In the genomic region with DNA sequence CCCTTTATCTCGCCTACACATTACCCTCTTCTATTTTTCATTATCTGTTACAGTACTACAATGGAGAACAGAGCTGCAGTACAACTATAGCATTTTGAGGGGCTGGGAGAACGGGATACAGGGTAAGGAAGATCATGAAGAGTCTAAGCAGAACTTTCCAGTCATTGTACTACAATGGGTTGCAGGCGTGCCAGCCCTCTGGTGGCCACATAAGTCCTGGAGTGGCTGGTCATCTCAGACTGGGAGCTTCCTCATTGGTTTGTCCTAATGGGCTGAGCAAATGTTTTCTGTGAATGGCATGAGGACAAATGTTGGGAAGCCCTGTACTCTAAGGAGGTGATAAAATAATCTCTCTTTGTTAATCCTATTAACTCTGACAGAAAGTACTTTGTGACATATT, we compare ENCODE assay signal across 11 cellular contexts. TPM values are rescaled to one million over a fixed set of nuclear protein-coding genes. Genes with fewer than 3 reads are reported as not detected.
DNase-seq lines count a peak whose midpoint lies in the region; ATAC-seq, FAIRE-seq and TF ChIP-seq lines count a peak whose summit lies in the region.
"Had no signal": no experiment of that assay in that cellular context is flagged by ENCODE, and none has a peak within 500 bp of the region (broad histone marks: within the 10 kb centered on the region; RNA-seq: fewer than 3 reads in every experiment).

No MANE protein-coding gene starts in this region.

- H3K36me3 ChIP-seq in PC-3 (ENCODE audit: low read depth, low read length) = no peaks in the 10 kb centered on the region

- H3K27ac ChIP-seq in A549 = no peak overlapping the region
- H3K27ac ChIP-seq in PC-3 (ENCODE audit: low read length) = no peak overlapping the region
- H3K27ac ChIP-seq: SK-N-MC had no signal

- H4K20me1 ChIP-seq in PC-3 (ENCODE audit: low read length) = no peaks in the 10 kb centered on the region

- H3K27me3 Mint-ChIP-seq in activated naive CD8-positive, alpha-beta T cell treated with anti-CD3 and anti-CD28 coated beads, Interleukin-2, amount 50 U/mL, for 24 hours = no peaks in the 10 kb centered on the region

- 69% methylated on average over 3 of the region's 3 CpGs for WGBS in A549 (ENCODE audit: missing lambda C conversion rate)

- 0 out of 3 replicates have a peak, but pooled peaks cover 9% of the 10 kb centered on the region for H3K4me1 ChIP-seq in A549
- H3K4me1 ChIP-seq in PC-3 (ENCODE audit: insufficient read depth, low read length) = peaks cover 11% of the 10 kb centered on the region

- no peaks in the 10 kb centered on the region for H3F3A ChIP-seq in PC-3 (ENCODE audit: low read length, unreplicated experiment)

- H3K9me3 ChIP-seq in A549 (no peaks in the 10 kb centered on the region), PC-3 (ENCODE audit: low read length) (no peaks in the 10 kb centered on the region)

- no peaks in the 10 kb centered on the region for H3K27me3 ChIP-seq in PC-3 (ENCODE audit: low read length)

- CTCF ChIA-PET in A549 (lab: Yijun Ruan, JAX) (no interaction called here), PC-3 (lab: Charles Lee) (interaction anchor here (0.6 to 0.8 kb wide), 2 partner anchors 33 to 175 kb away, joined by 4 read pairs; a partner anchor contains a TSS)

- no peak for TF ChIP-seq POLR2A in A549 (IDR thresholded peaks at IDR 0.05; ENCODE audit: low read length)

- BruUV-seq in PC-3 (replicated peaks; lab: Mats Ljungman, UMichigan) = no TSS peak

- H3K4me3 ChIP-seq in A549 (no peak overlapping the region), PC-3 (ENCODE audit: low read length) (no peak overlapping the region), foreskin fibroblast (ENCODE audit: low read depth in 1 of 2, low read length in 2 of 2) (no peak overlapping the region)
- H3K4me3 ChIP-seq: SK-N-MC had no signal

- ATAC-seq in A549 (peak; percentile 84 to 93), GM19452 (IDR thresholded peaks at IDR 0.05; ENCODE audit: unreplicated experiment) (peak; percentile 60), PC-3 (peak; percentile 83), HG03432 (IDR thresholded peaks at IDR 0.05; ENCODE audit: unreplicated experiment) (no peak)
- no peak for ATAC-seq in activated naive CD8-positive, alpha-beta T cell treated with anti-CD3 and anti-CD28 coated beads, Interleukin-2, amount 50 U/mL, for 24 hours

- no peak overlapping the region for H2AFZ ChIP-seq in PC-3 (ENCODE audit: low read length)

- POLR2A ChIA-PET in A549 (lab: Yijun Ruan, JAX) = no interaction called here
- POLR2A ChIA-PET in PC-3 (lab: Charles Lee; ENCODE audit: unreplicated experiment) = interaction anchor here (0.7 kb wide), 1 partner anchor 25 kb away, joined by 3 read pairs; no protein-coding TSS in a partner anchor

- peaks cover 13% of the 10 kb centered on the region for H3K4me1 Mint-ChIP-seq in activated naive CD8-positive, alpha-beta T cell treated with anti-CD3 and anti-CD28 coated beads, Interleukin-2, amount 50 U/mL, for 24 hours

- no peak for FAIRE-seq in A549 (lab: Jason Lieb, UNC)
- FAIRE-seq: GM12891 had no signal

- peaks cover 2% of the 10 kb centered on the region for H3K9me3 Mint-ChIP-seq in activated naive CD8-positive, alpha-beta T cell treated with anti-CD3 and anti-CD28 coated beads, Interleukin-2, amount 50 U/mL, for 24 hours

- DNase-seq in A549 (ENCODE audit: low read depth in 1 of 2, low spot score in 1 of 2) (peak; percentile 10 to 63), PC-3 (peak; percentile 59), foreskin fibroblast (peak; percentile 6 to 37), GM19240 (ENCODE audit: insufficient read length, low spot score) (no peak), KG1 (lab: John Stamatoyannopoulos, UW) (no peak)
- DNase-seq in activated naive CD8-positive, alpha-beta T cell treated with anti-CD3 and anti-CD28 coated beads, Interleukin-2, amount 50 U/mL, for 24 hours = no peak
- DNase-seq: stimulated activated CD8-positive, alpha-beta memory T cell treated with anti-CD3 and anti-CD28 coated beads, Interleukin-4, amount 100 ng/mL, for 48 hours had no signal

- TF ChIP-seq CTCF in A549 (IDR thresholded peaks at IDR 0.05) = peak; percentile 29; the same call in 2 of the 3 replicates
- peak; percentile 74 for TF ChIP-seq CTCF in PC-3 (conservative IDR thresholded peaks at IDR 0.05; ENCODE audit: low read depth, low read length)
- TF ChIP-seq CTCF in foreskin fibroblast (IDR thresholded peaks at IDR 0.05; ENCODE audit: low read depth, low read length) = peak; percentile 33

- no peak overlapping the region for H3K27ac Mint-ChIP-seq in activated naive CD8-positive, alpha-beta T cell treated with anti-CD3 and anti-CD28 coated beads, Interleukin-2, amount 50 U/mL, for 24 hours

- H3K4me3 Mint-ChIP-seq in activated naive CD8-positive, alpha-beta T cell treated with anti-CD3 and anti-CD28 coated beads, Interleukin-2, amount 50 U/mL, for 24 hours = no peak overlapping the region

- TF ChIP-seq RAD21 in A549 (conservative IDR thresholded peaks at IDR 0.05 in 1 of 2, IDR thresholded peaks at IDR 0.05 in 1 of 2) = peak; percentile 43 to 53; a peak in 3 of 5 replicates

- H3K9me2 ChIP-seq in PC-3 (replicated peaks; ENCODE audit: low read length) = no peaks in the 10 kb centered on the region

- no peaks in the 10 kb centered on the region for H3K79me2 ChIP-seq in PC-3 (ENCODE audit: low read length)

- TF ChIP-seq EP300 in A549 (IDR thresholded peaks at IDR 0.05) = no peak

- intact Hi-C loops in PC-3 (cut with micrococcal nuclease) = loop anchor here (2.0 to 10.0 kb wide), 4 partner anchors 23 to 409 kb away; a partner anchor contains a TSS

- H3K4me2 ChIP-seq in A549 (no peak overlapping the region), PC-3 (ENCODE audit: low read length) (no peak overlapping the region)

- peaks cover 20% of the 10 kb centered on the region for H3K36me3 Mint-ChIP-seq in activated naive CD8-positive, alpha-beta T cell treated with anti-CD3 and anti-CD28 coated beads, Interleukin-2, amount 50 U/mL, for 24 hours (ENCODE audit: low read depth)

- no peak overlapping the region for H3K9ac ChIP-seq in PC-3 (ENCODE audit: low read length)

TF ChIP-seq in A549, 52 proteins besides CTCF, POLR2A, EP300 and RAD21:
- TF ChIP-seq RARB (CRISPR knock-in tag; IDR thresholded peaks at IDR 0.05) (no peak), SMC3 (IDR thresholded peaks at IDR 0.05) (peak; percentile 40; the same call in 1 of the 3 replicates)
TF ChIP-seq in A549: peak in this region for 1.

RNA-seq across cellular contexts. Expression of a gene that starts 33.0 kb away (rescaled TPM):
- polyA plus RNA-seq in A549 (2011; rRNA removed) (94.8 and 123 TPM in 2 replicates), A549 (2017; fragmentation: RNase III; extraction: RNeasy Plus Mini Kit Qiagen cat#74134 plus additional on column Dnase treatment) (65.2 to 80.8 TPM (median 70.9 TPM) in 3 replicates)
- polyA plus RNA-seq in A549 (2012; cell fraction: cytosol; rRNA removed) = 23.5 and 26.4 TPM in 2 replicates
- polyA plus RNA-seq in A549 (2012; cell fraction: nucleus; rRNA removed) = 13.9 and 14.6 TPM in 2 replicates
- polyA minus RNA-seq in A549 (2011; rRNA and poly(A)+ RNA removed) = 32.9 and 34.3 TPM in 2 replicates
- 32.5 and 41.6 TPM in 2 replicates for total RNA-seq in PC-3 (2014; rRNA removed)

Comparison
In these comparisons a context has a peak if more than half of its experiments do, and no peak if none do; other contexts are left out.
1. ATAC-seq: peak in A549 (2 of 2), GM19452 (single experiment) and PC-3 (single experiment); none in HG03432 (single experiment) and activated naive CD8-positive, alpha-beta T cell treated with anti-CD3 and anti-CD28 coated beads, Interleukin-2, amount 50 U/mL, for 24 hours (single experiment).
2. DNase-seq: peak in A549 (2 of 2), PC-3 (single experiment) and foreskin fibroblast (2 of 2); none in GM19240 (single experiment), KG1 (single experiment) and activated naive CD8-positive, alpha-beta T cell treated with anti-CD3 and anti-CD28 coated beads, Interleukin-2, amount 50 U/mL, for 24 hours (single experiment).
3. Peak in every context shown above with its lines, with median percentiles within 50 percentile points of each other: CTCF ChIP-seq.